Comparison of ENCODE assay signal across 12 cellular contexts in the genomic region with DNA sequence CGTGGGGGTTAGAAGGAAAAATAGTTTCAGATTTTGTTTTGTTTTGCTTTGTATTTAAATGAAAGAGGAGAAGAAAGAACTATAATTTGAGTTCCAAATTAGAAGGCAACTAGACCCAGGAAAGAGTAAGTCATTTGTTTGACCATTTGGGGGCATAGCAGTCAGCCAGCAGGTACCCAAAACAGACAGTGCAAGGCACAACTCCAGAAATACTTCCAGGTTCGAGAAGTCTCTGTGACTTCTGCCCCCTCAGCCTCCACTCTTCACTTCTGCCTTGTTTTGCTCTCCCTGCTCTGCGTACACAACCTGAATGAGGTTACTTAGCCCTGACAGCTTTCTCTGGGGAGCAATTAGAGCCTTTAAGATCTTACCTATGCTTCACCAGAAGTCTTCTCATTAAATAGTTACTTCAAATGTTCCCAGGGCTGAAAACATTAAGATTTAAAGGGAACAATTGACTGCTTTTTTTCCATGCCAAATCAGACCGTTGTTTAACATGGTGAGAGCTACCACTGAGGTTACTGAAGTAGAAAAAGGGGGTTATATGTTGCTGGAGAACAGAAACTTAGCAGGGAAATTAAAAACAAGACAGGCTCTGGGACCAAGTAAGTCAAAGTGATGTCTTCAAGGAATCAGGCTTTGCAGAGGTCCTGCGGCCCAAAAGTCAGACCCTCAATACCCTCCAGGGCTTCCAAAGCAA.
DNase-seq lines count a peak whose midpoint lies in the region; ATAC-seq and TF ChIP-seq lines count a peak whose summit lies in the region.
"Had no signal": no experiment of that assay in that cellular context is flagged by ENCODE, and none has a peak within 500 bp of the region (broad histone marks: within the 10 kb centered on the region; RNA-seq: fewer than 3 reads in every experiment).

No MANE protein-coding gene starts in this region.

- H3K27ac ChIP-seq in MM.1S (ENCODE audit: low read length) (no peak overlapping the region), osteoblast (ENCODE audit: low read depth, low read length) (no peak overlapping the region), thyroid gland (no peak overlapping the region)
- H3K27ac ChIP-seq: tibial nerve had no signal

- H2AFZ ChIP-seq in MM.1S (ENCODE audit: low read length): no peak overlapping the region
- H2AFZ ChIP-seq in osteoblast (ENCODE audit: low read length): no peak overlapping the region

- H3K4me2 ChIP-seq in MM.1S (ENCODE audit: low read depth, low read length) (no peak overlapping the region), osteoblast (ENCODE audit: insufficient read depth, low read length) (no peak overlapping the region)

- no peaks in the 10 kb centered on the region for H3K9me2 ChIP-seq in MM.1S (replicated peaks; ENCODE audit: insufficient read depth, low read length)

- no peaks in the 10 kb centered on the region for H3K4me1 Mint-ChIP-seq in endothelial cell (ENCODE audit: unreplicated experiment)
- no peaks in the 10 kb centered on the region for H3K4me1 Mint-ChIP-seq in natural killer cell treated with Interleukin-12 subunit alpha and Interleukin-12 subunit beta and Interleukin-15 and Interleukin-18, amount 100 ng/mL, for 72 hours (ENCODE audit: low read depth in 2 of 2)

- no peak overlapping the region for H3K9ac ChIP-seq in MM.1S (ENCODE audit: low read length)

- H3K36me3 ChIP-seq in MM.1S (replicated peaks; ENCODE audit: insufficient read depth, low read length) (no peaks in the 10 kb centered on the region), osteoblast (ENCODE audit: insufficient read depth, low read length) (no peaks in the 10 kb centered on the region), thyroid gland (no peaks in the 10 kb centered on the region)
- H3K36me3 ChIP-seq: tibial nerve had no signal

- H3K79me2 ChIP-seq in MM.1S (ENCODE audit: low read length) (no peaks in the 10 kb centered on the region), osteoblast (ENCODE audit: insufficient read depth, low read length) (no peaks in the 10 kb centered on the region)

- H3K4me3 Mint-ChIP-seq in endothelial cell (ENCODE audit: unreplicated experiment): no peak overlapping the region
- H3K4me3 Mint-ChIP-seq in natural killer cell treated with Interleukin-12 subunit alpha and Interleukin-12 subunit beta and Interleukin-15 and Interleukin-18, amount 100 ng/mL, for 72 hours: no peak overlapping the region
- H3K4me3 Mint-ChIP-seq: naive thymus-derived CD4-positive, alpha-beta T cell had no signal

- H3F3A ChIP-seq in MM.1S (ENCODE audit: insufficient read depth, low read length): no peaks in the 10 kb centered on the region

- H3K9me3 Mint-ChIP-seq in endothelial cell (ENCODE audit: unreplicated experiment): no peaks in the 10 kb centered on the region
- no peaks in the 10 kb centered on the region for H3K9me3 Mint-ChIP-seq in natural killer cell treated with Interleukin-12 subunit alpha and Interleukin-12 subunit beta and Interleukin-15 and Interleukin-18, amount 100 ng/mL, for 72 hours

- TF ChIP-seq POLR2A in thyroid gland (IDR thresholded peaks at IDR 0.05): no peak

- H4K20me1 ChIP-seq in MM.1S (ENCODE audit: insufficient read depth, low read length) (no peaks in the 10 kb centered on the region), osteoblast (ENCODE audit: insufficient read depth, low read length) (no peaks in the 10 kb centered on the region)

- no peaks in the 10 kb centered on the region for H3K9me3 ChIP-seq in MM.1S (replicated peaks; ENCODE audit: insufficient read depth, low read length)
- H3K9me3 ChIP-seq in osteoblast (ENCODE audit: low read depth, low read length): no peaks in the 10 kb centered on the region
- H3K9me3 ChIP-seq in thyroid gland: no peaks in the 10 kb centered on the region
- H3K9me3 ChIP-seq: tibial nerve had no signal

- no peaks in the 10 kb centered on the region for H3K27me3 ChIP-seq in MM.1S (replicated peaks; ENCODE audit: insufficient read depth, low read length)
- no peaks in the 10 kb centered on the region for H3K27me3 ChIP-seq in osteoblast (ENCODE audit: insufficient read depth, low read length)
- H3K27me3 ChIP-seq in thyroid gland: no peaks in the 10 kb centered on the region
- H3K27me3 ChIP-seq: tibial nerve had no signal

- TF ChIP-seq CTCF in MM.1S (IDR thresholded peaks at IDR 0.05; ENCODE audit: low read length) (peak; percentile 12; the same call in 1 of the 2 replicates), osteoblast (IDR thresholded peaks at IDR 0.05; ENCODE audit: extremely low read depth, low read depth, low read length) (no peak), thyroid gland (IDR thresholded peaks at IDR 0.05) (no peak), endothelial cell (IDR thresholded peaks at IDR 0.05; ENCODE audit: unreplicated experiment) (no peak)

- DNase-seq in MM.1S: no peak
- DNase-seq in osteoblast (ENCODE audit: insufficient read length, low spot score, missing footprints): peak; percentile 17
- no peak for DNase-seq in thyroid gland
- no peak for DNase-seq in endothelial cell (ENCODE audit: low spot score)
- DNase-seq in natural killer cell treated with Interleukin-12 subunit alpha and Interleukin-12 subunit beta and Interleukin-15 and Interleukin-18, amount 100 ng/mL, for 72 hours (ENCODE audit: low spot score): no peak
- DNase-seq: activated effector memory CD4-positive, alpha-beta T cell treated with Interleukin-2 at 50 U/mL for 16 hours; kidney glomerular epithelial cell; naive thymus-derived CD4-positive, alpha-beta T cell had no signal

- WGBS in thyroid gland, 2 donors: 60 to 69% methylated on average over 5 of the region's 5 CpGs

- no peaks in the 10 kb centered on the region for H3K4me1 ChIP-seq in MM.1S (ENCODE audit: low read length)
- no peaks in the 10 kb centered on the region for H3K4me1 ChIP-seq in osteoblast (ENCODE audit: insufficient read depth, low read length)
- no peaks in the 10 kb centered on the region for H3K4me1 ChIP-seq in thyroid gland

- H3K4me3 ChIP-seq in MM.1S (ENCODE audit: low read length) (no peak overlapping the region), osteoblast (ENCODE audit: insufficient read depth, low read length) (no peak overlapping the region), thyroid gland (replicated peaks in 1 of 3) (no peak overlapping the region)
- H3K4me3 ChIP-seq: tibial nerve had no signal

- H3K27me3 Mint-ChIP-seq in endothelial cell (ENCODE audit: unreplicated experiment): no peaks in the 10 kb centered on the region
- peaks cover 9 to 16% of the 10 kb centered on the region in 2 donors for H3K27me3 Mint-ChIP-seq in natural killer cell treated with Interleukin-12 subunit alpha and Interleukin-12 subunit beta and Interleukin-15 and Interleukin-18, amount 100 ng/mL, for 72 hours

- H3K27ac Mint-ChIP-seq in endothelial cell (ENCODE audit: unreplicated experiment): no peak overlapping the region
- no peak overlapping the region for H3K27ac Mint-ChIP-seq in natural killer cell treated with Interleukin-12 subunit alpha and Interleukin-12 subunit beta and Interleukin-15 and Interleukin-18, amount 100 ng/mL, for 72 hours
- H3K27ac Mint-ChIP-seq: naive thymus-derived CD4-positive, alpha-beta T cell had no signal

- intact Hi-C loops in thyroid gland (cut with DNase I): no loop called here

- no peaks in the 10 kb centered on the region for H3K36me3 Mint-ChIP-seq in endothelial cell (ENCODE audit: low read depth, unreplicated experiment)
- H3K36me3 Mint-ChIP-seq in natural killer cell treated with Interleukin-12 subunit alpha and Interleukin-12 subunit beta and Interleukin-15 and Interleukin-18, amount 100 ng/mL, for 72 hours: no peaks in the 10 kb centered on the region
- H3K36me3 Mint-ChIP-seq: brain; naive thymus-derived CD4-positive, alpha-beta T cell had no signal

- ATAC-seq in GM18511 (IDR thresholded peaks at IDR 0.05; ENCODE audit: unreplicated experiment) (peak; percentile 53), GM21619 (IDR thresholded peaks at IDR 0.05; ENCODE audit: unreplicated experiment) (peak; percentile 54)
- no peak for ATAC-seq in natural killer cell treated with Interleukin-12 subunit alpha and Interleukin-12 subunit beta and Interleukin-15 and Interleukin-18, amount 100 ng/mL, for 72 hours

Comparison
In these comparisons a context has a peak if more than half of its experiments do, and no peak if none do; other contexts are left out.
1. ATAC-seq: peak in GM18511 (single experiment) and GM21619 (single experiment); none in natural killer cell treated with Interleukin-12 subunit alpha and Interleukin-12 subunit beta and Interleukin-15 and Interleukin-18, amount 100 ng/mL, for 72 hours (0 of 2).